1 cellular context compared by ENCODE assay signal in the genomic region with DNA sequence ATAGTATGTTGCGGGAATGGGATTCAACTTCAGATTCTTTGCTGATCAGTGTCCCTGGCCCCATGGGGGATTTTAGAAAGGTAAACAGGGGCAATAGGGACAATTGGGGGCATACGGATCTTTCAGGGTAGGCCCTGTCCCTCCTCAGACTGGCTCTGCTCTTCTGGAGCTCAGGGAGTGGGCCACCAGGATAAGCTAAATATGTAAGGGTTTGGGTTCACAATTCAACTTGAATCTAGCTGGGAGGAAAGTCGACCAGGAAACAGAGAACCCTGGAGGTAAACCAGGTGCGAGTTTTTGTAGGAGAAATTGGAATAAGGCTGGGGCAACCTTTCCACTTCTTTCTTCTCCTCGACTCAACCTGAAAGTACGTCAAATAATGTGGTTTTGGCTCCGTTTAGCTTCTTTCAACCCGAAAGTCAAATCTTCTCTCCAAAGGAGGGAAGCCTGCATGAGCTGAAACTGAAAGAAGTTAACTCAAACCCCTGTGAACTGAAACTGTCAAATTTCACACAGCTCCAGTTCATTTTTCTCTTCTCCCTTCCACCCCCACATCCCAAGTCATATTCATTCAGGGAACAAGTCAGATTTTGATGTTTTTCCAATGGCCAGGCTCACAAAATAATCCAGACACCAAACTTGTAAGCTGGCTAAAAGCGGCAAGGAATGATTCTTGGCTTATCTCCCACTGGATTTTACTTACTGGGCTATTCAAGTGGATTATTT.
TF ChIP-seq lines count a peak whose summit lies in the region.

No MANE protein-coding gene starts in this region.

TF ChIP-seq in GM23338, 12 proteins besides CTCF, POLR2A, EP300 and RAD21 (continued from another document):
- TF ChIP-seq, protein P1, sequence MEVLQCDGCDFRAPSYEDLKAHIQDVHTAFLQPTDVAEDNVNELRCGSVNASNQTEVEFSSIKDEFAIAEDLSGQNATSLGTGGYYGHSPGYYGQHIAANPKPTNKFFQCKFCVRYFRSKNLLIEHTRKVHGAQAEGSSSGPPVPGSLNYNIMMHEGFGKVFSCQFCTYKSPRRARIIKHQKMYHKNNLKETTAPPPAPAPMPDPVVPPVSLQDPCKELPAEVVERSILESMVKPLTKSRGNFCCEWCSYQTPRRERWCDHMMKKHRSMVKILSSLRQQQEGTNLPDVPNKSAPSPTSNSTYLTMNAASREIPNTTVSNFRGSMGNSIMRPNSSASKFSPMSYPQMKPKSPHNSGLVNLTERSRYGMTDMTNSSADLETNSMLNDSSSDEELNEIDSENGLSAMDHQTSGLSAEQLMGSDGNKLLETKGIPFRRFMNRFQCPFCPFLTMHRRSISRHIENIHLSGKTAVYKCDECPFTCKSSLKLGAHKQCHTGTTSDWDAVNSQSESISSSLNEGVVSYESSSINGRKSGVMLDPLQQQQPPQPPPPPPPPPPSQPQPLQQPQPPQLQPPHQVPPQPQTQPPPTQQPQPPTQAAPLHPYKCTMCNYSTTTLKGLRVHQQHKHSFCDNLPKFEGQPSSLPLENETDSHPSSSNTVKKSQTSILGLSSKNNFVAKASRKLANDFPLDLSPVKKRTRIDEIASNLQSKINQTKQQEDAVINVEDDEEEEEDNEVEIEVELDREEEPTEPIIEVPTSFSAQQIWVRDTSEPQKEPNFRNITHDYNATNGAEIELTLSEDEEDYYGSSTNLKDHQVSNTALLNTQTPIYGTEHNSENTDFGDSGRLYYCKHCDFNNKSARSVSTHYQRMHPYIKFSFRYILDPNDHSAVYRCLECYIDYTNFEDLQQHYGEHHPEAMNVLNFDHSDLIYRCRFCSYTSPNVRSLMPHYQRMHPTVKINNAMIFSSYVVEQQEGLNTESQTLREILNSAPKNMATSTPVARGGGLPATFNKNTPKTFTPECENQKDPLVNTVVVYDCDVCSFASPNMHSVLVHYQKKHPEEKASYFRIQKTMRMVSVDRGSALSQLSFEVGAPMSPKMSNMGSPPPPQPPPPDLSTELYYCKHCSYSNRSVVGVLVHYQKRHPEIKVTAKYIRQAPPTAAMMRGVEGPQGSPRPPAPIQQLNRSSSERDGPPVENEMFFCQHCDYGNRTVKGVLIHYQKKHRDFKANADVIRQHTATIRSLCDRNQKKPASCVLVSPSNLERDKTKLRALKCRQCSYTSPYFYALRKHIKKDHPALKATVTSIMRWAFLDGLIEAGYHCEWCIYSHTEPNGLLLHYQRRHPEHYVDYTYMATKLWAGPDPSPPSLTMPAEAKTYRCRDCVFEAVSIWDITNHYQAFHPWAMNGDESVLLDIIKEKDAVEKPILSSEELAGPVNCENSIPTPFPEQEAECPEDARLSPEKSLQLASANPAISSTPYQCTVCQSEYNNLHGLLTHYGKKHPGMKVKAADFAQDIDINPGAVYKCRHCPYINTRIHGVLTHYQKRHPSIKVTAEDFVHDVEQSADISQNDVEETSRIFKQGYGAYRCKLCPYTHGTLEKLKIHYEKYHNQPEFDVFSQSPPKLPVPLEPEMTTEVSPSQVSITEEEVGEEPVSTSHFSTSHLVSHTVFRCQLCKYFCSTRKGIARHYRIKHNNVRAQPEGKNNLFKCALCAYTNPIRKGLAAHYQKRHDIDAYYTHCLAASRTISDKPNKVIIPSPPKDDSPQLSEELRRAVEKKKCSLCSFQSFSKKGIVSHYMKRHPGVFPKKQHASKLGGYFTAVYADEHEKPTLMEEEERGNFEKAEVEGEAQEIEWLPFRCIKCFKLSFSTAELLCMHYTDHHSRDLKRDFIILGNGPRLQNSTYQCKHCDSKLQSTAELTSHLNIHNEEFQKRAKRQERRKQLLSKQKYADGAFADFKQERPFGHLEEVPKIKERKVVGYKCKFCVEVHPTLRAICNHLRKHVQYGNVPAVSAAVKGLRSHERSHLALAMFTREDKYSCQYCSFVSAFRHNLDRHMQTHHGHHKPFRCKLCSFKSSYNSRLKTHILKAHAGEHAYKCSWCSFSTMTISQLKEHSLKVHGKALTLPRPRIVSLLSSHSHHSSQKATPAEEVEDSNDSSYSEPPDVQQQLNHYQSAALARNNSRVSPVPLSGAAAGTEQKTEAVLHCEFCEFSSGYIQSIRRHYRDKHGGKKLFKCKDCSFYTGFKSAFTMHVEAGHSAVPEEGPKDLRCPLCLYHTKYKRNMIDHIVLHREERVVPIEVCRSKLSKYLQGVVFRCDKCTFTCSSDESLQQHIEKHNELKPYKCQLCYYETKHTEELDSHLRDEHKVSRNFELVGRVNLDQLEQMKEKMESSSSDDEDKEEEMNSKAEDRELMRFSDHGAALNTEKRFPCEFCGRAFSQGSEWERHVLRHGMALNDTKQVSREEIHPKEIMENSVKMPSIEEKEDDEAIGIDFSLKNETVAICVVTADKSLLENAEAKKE (CRISPR knock-in tag; IDR thresholded peaks at IDR 0.05): no peak
- TF ChIP-seq EZH2phosphoT487 (IDR thresholded peaks at IDR 0.05; ENCODE audit: unreplicated experiment) (no peak), EZH2 (IDR thresholded peaks at IDR 0.05; ENCODE audit: low read depth, unreplicated experiment) (no peak), CREB1 (CRISPR knock-in tag; IDR thresholded peaks at IDR 0.05; ENCODE audit: low read depth) (no peak), POLR2AphosphoS5 (IDR thresholded peaks at IDR 0.05; ENCODE audit: low read depth) (no peak)
